ENCODE assay signal across 31 cellular contexts in genomic region chr3:14262212-14262611, GRCh38.
DNase-seq lines count a peak whose midpoint lies in the region; ATAC-seq and TF ChIP-seq lines count a peak whose summit lies in the region.
"Had no signal": no experiment of that assay in that cellular context is flagged by ENCODE, and none has a peak within 500 bp of the region (broad histone marks: within the 10 kb centered on the region; RNA-seq: fewer than 3 reads in every experiment).

No MANE protein-coding gene starts in this region.

- H3K9ac ChIP-seq in smooth muscle cell (ENCODE audit: low read depth), result no peak overlapping the region

- H2AFZ ChIP-seq in smooth muscle cell (ENCODE audit: low read depth), result no peak overlapping the region
- H2AFZ ChIP-seq: PC-9 had no signal

- no peak overlapping the region for H3K4me2 ChIP-seq in smooth muscle cell
- H3K4me2 ChIP-seq: PC-9 had no signal

- WGBS in smooth muscle cell (ENCODE audit: low lambda C conversion rate), result 74% methylated on average over 1 of the region's 1 CpG

- TF ChIP-seq CTCF in smooth muscle cell (IDR thresholded peaks at IDR 0.05; ENCODE audit: borderline replicate concordance, insufficient read depth, poor library complexity, severe bottlenecking), result no peak

- no peaks in the 10 kb centered on the region for H3K27me3 ChIP-seq in smooth muscle cell (ENCODE audit: low read depth)
- H3K27me3 ChIP-seq: breast epithelium, neutrophil had no signal

- DNase-seq in left cardiac atrium, result no peak
- DNase-seq in cardiac septum (ENCODE audit: low spot score), result no peak
- DNase-seq in amniotic epithelial cell (ENCODE audit: low read depth), result peak; percentile 79
- peak; percentile 65 for DNase-seq in myocyte (ENCODE audit: low read depth)
- no peak for DNase-seq in activated naive CD4-positive, alpha-beta T cell treated with Interleukin-2 at 50 U/mL for 16 hours
- no peak for DNase-seq in smooth muscle cell (lab: John Stamatoyannopoulos, UW; ENCODE audit: unreplicated experiment)
- no peak for DNase-seq in activated CD4-positive, alpha-beta T cell treated with anti-CD3 and anti-CD28 coated beads, Interleukin-2, amount 50 U/mL, for 48 hours
- DNase-seq: 8988T; activated CD4-positive, alpha-beta T cell treated with anti-CD3 and anti-CD28 coated beads for 48 hours; anterior cingulate cortex; C1 segment of cervical spinal cord; DMS153; hippocampal formation; Karpas-422; NCI-H1048; NCI-H187 treated with DMSO at 0.1 percent for 48 hours; NCI-H2171; NCI-H524 treated with DMSO at 0.1 percent for 48 hours; PC-9; Right ventricle myocardium superior; stimulated activated CD4-positive, alpha-beta T cell treated with anti-CD3 and anti-CD28 coated beads, Interleukin-4, amount 100 ng/mL, for 24 hours; transverse colon; WERI-Rb-1 had no signal

- H4K20me1 ChIP-seq in smooth muscle cell (ENCODE audit: low read depth), result no peaks in the 10 kb centered on the region

- peak; percentile 56 to 84 for ATAC-seq in left cardiac atrium
- ATAC-seq in GM19395 (IDR thresholded peaks at IDR 0.05; ENCODE audit: unreplicated experiment), result no peak
- ATAC-seq: activated naive CD4-positive, alpha-beta T cell treated with anti-CD3 and anti-CD28 coated beads, Interleukin-2, amount 50 U/mL, for 72 hours; left lobe of liver; sciatic nerve had no signal

- peaks cover 5% of the 10 kb centered on the region for H3K4me1 ChIP-seq in smooth muscle cell (ENCODE audit: low read depth)
- H3K4me1 ChIP-seq: breast epithelium, HAP-1, transverse colon had no signal

- H3K27ac ChIP-seq in smooth muscle cell (ENCODE audit: low read depth), result no peak overlapping the region
- H3K27ac ChIP-seq: breast epithelium, HL-60, neutrophil, PC-9, transverse colon, WERI-Rb-1 had no signal

- H3K9me3 ChIP-seq in smooth muscle cell (replicated peaks; ENCODE audit: low read depth), result no peaks in the 10 kb centered on the region
- H3K9me3 ChIP-seq: breast epithelium, HAP-1, neutrophil, transverse colon had no signal

- H3K79me2 ChIP-seq in smooth muscle cell (ENCODE audit: low read depth), result no peaks in the 10 kb centered on the region

- no peak overlapping the region for H3K4me3 ChIP-seq in smooth muscle cell
- H3K4me3 ChIP-seq: breast epithelium, HAP-1, PC-9, transverse colon had no signal

- no peaks in the 10 kb centered on the region for H3F3A ChIP-seq in smooth muscle cell (ENCODE audit: low read depth)

- intact Hi-C loops in left cardiac atrium (cut with DNase I) (loop anchor here in 1 of 2 donors (5.0 kb wide), 1 partner anchor 205 kb away; no protein-coding TSS in a partner anchor), cardiac septum (cut with DNase I) (no loop called here)

- H3K36me3 ChIP-seq in smooth muscle cell (ENCODE audit: low read depth), result no peaks in the 10 kb centered on the region
- H3K36me3 ChIP-seq: breast epithelium, HAP-1, neutrophil, transverse colon, WERI-Rb-1 had no signal

Comparison
In these comparisons a context has a peak if more than half of its experiments do, and no peak if none do; other contexts are left out.
1. DNase-seq: peak in amniotic epithelial cell (single experiment) and myocyte (single experiment); none in left cardiac atrium (single experiment), cardiac septum (single experiment), activated naive CD4-positive, alpha-beta T cell treated with Interleukin-2 at 50 U/mL for 16 hours (single experiment), smooth muscle cell (single experiment) and activated CD4-positive, alpha-beta T cell treated with anti-CD3 and anti-CD28 coated beads, Interleukin-2, amount 50 U/mL, for 48 hours (0 of 2).